In the genomic region with DNA sequence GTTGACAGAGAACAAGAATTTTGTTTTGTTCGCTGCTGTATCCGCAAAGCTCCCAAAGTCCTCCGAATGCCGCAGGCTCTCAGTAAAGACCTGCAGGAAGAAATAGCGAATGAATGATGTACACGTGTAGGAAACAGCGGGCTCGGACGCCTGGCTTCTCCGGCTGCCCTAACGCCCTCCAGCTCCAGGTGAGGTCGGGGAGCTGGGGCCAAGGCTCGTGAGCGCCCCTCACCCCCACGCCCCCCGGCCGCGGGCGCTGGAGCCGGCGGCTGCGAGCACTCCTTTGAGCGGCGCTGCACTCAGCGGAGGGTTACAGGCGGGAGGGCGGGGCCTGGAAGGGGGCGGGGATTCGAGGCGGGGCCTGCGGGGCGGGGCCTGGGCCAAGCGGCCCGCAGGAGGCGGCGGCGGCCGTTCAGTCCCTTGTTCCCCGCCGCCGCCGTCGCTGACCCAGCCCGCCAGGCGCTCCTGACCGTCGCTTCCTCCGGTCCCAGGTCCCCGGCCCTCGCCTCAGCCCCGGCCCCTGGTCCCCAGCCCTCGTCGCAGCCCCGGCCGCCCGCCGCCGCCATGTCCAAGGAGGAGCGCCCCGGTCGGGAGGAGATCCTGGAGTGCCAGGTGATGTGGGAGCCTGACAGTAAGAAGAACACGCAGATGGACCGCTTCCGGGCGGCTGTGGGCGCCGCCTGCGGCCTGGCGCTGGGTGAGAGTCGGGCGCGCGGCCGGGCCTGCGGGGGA, we compare ENCODE assay signal across 1 cellular context.
TF ChIP-seq lines count a peak whose summit lies in the region.

A gene with protein sequence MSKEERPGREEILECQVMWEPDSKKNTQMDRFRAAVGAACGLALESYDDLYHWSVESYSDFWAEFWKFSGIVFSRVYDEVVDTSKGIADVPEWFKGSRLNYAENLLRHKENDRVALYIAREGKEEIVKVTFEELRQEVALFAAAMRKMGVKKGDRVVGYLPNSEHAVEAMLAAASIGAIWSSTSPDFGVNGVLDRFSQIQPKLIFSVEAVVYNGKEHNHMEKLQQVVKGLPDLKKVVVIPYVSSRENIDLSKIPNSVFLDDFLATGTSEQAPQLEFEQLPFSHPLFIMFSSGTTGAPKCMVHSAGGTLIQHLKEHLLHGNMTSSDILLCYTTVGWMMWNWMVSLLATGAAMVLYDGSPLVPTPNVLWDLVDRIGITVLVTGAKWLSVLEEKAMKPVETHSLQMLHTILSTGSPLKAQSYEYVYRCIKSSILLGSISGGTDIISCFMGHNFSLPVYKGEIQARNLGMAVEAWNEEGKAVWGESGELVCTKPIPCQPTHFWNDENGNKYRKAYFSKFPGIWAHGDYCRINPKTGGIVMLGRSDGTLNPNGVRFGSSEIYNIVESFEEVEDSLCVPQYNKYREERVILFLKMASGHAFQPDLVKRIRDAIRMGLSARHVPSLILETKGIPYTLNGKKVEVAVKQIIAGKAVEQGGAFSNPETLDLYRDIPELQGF (plus strand): TSS at position 415 of the 732 bp plus-strand sequence. CDS start 150 bp downstream, at position 565.

TF ChIP-seq in IMR-90, 13 proteins besides CTCF, POLR2A, EP300 and RAD21:
- no peak for TF ChIP-seq MAZ (IDR thresholded peaks at IDR 0.05; ENCODE audit: borderline replicate concordance, low read depth, low read length)
TF ChIP-seq in IMR-90: peak in this region for 0.
